In the genomic region with DNA sequence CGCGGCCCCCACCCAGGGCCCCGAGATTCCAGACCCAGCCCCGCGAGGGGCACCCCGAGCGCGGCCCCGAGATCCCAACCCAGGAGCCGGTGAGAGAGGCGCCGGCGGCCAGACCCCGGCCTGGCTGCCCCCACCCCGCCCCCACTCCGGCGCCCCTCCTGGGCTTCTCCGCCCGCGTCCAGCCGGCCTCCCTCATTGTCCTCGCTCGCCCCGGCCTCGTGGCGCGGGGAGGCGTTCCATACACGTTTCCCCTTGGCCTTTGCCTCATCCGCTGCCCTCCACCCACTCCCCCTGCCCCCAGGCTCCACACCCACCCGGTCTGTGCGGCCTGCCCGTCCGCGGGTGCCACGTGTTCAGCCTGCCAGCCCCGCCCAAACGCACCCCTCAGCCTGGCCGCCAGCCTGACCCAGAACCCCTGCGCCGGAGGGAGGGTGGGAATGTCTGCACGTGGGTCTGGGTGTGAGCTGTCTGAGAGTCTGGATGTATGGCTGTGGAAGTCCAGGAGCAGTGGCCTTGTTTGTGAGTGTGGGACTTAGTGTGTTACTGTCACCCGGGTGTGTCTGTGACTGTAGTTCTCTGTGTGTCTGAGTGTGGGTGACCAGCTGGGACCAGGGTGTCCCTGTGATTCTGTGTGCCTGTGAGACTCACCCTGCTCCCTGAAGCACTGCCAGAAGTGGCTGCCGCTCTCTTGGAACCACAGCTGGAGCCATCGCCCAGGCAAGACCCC, we compare ENCODE assay signal across 7 cellular contexts. TPM values are rescaled to one million over a fixed set of nuclear protein-coding genes. Genes with fewer than 3 reads are reported as not detected.
DNase-seq lines count a peak whose midpoint lies in the region; ATAC-seq and TF ChIP-seq lines count a peak whose summit lies in the region.

No MANE protein-coding gene starts in this region.

- H3K27ac Mint-ChIP-seq in activated B cell treated with CpG ODN at 0.5 μM for 24 hours (peak overlapping the region; percentile 43), natural killer cell (peak overlapping the region in 1 of 2 donors; percentile 60)

- H3K27me3 Mint-ChIP-seq in activated B cell treated with CpG ODN at 0.5 μM for 24 hours (no peaks in the 10 kb centered on the region), natural killer cell (ENCODE audit: low read depth in 2 of 2) (no peaks in the 10 kb centered on the region)

- H3K36me3 Mint-ChIP-seq in activated B cell treated with CpG ODN at 0.5 μM for 24 hours (ENCODE audit: low read depth) (peaks cover 23% of the 10 kb centered on the region), natural killer cell (peaks cover 9% of the 10 kb centered on the region)

- TF ChIP-seq CTCF in activated B cell treated with CpG ODN at 0.5 μM for 24 hours (IDR thresholded peaks at IDR 0.05) (no peak), natural killer cell (IDR thresholded peaks at IDR 0.05) (no peak)

- DNase-seq in ELR (ENCODE audit: low read depth) = peak; percentile 79
- peak; percentile 86 for DNase-seq in HuH-7.5 (ENCODE audit: low spot score)
- no peak for DNase-seq in activated B cell treated with CpG ODN at 0.5 μM for 24 hours
- DNase-seq in natural killer cell = no peak

- H3K4me3 Mint-ChIP-seq in activated B cell treated with CpG ODN at 0.5 μM for 24 hours (peak overlapping the region; percentile 84), natural killer cell (peak overlapping the region; percentile 90)

- ATAC-seq in activated B cell treated with CpG ODN at 0.5 μM for 24 hours (ENCODE audit: low read depth) = no peak
- peak; percentile 9 for ATAC-seq in esophagus mucosa
- peak in 1 of 3 donors; percentile 13 for ATAC-seq in natural killer cell
- no peak for ATAC-seq in GM21825 (IDR thresholded peaks at IDR 0.05; ENCODE audit: unreplicated experiment)
- no peak for ATAC-seq in GM18519 (IDR thresholded peaks at IDR 0.05; ENCODE audit: low FRiP score, unreplicated experiment)

- H3K9me3 Mint-ChIP-seq in activated B cell treated with CpG ODN at 0.5 μM for 24 hours (no peaks in the 10 kb centered on the region), natural killer cell (no peaks in the 10 kb centered on the region)

- CTCF ChIA-PET in activated B cell treated with CpG ODN at 0.5 μM for 24 hours (lab: Charles Lee) = no interaction called here

- POLR2A ChIA-PET in activated B cell treated with CpG ODN at 0.5 μM for 24 hours (lab: Charles Lee) = no interaction called here

- H3K4me1 Mint-ChIP-seq in activated B cell treated with CpG ODN at 0.5 μM for 24 hours = peaks cover 45% of the 10 kb centered on the region
- peaks cover 26 to 60% of the 10 kb centered on the region in 2 donors for H3K4me1 Mint-ChIP-seq in natural killer cell

- intact Hi-C loops in activated B cell treated with CpG ODN at 0.5 μM for 24 hours (cut with micrococcal nuclease) = loop anchor here (10.0 kb wide), 4 partner anchors 235 to 1645 kb away; partner anchors contain the start of genes CDC20, DMAP1, FOXJ3 and PPCS
- intact Hi-C loops in natural killer cell (cut with micrococcal nuclease) = no loop called here

RNA-seq across cellular contexts. Expression of gene B4GALT2, which starts 0.7 kb away (rescaled TPM):
- 8.1 and 8.3 TPM in 2 replicates for total RNA-seq in activated B cell treated with CpG ODN at 0.5 μM for 24 hours
- 40.1 TPM for total RNA-seq in esophagus mucosa
- total RNA-seq in natural killer cell = 1 to 10 TPM; 1.5 to 5.5 (median 2.2) TPM

RNA-seq across cellular contexts. Expression of gene ATP6V0B, which starts 4.9 kb away (rescaled TPM):
- total RNA-seq in activated B cell treated with CpG ODN at 0.5 μM for 24 hours (75.5 and 80.9 TPM in 2 replicates), esophagus mucosa (95.7 TPM), natural killer cell (100 to 1,000 TPM in 2 of 3 donors, 10 to 100 TPM in 1; 76.3 to 115 (median 113) TPM)

RNA-seq across cellular contexts. Expression of gene DPH2, which starts 9.9 kb away (rescaled TPM):
- total RNA-seq in activated B cell treated with CpG ODN at 0.5 μM for 24 hours (47.3 and 51.6 TPM in 2 replicates), esophagus mucosa (18.3 TPM), natural killer cell (10 to 100 TPM; 18.2 to 27.3 (median 18.8) TPM)

RNA-seq across cellular contexts. Expression of gene CCDC24, which starts 11.7 kb away (rescaled TPM):
- total RNA-seq in activated B cell treated with CpG ODN at 0.5 μM for 24 hours (8.1 and 15.1 TPM in 2 replicates), esophagus mucosa (4.0 TPM), natural killer cell (1 to 10 TPM; 3.8 to 5.2 (median 3.9) TPM)

RNA-seq across cellular contexts. Expression of gene IPO13, which starts 32.9 kb away (rescaled TPM):
- total RNA-seq in activated B cell treated with CpG ODN at 0.5 μM for 24 hours (18.0 and 24.8 TPM in 2 replicates), esophagus mucosa (21.7 TPM), natural killer cell (10 to 100 TPM; 18.1 to 22.7 (median 18.4) TPM)

Comparison
In these comparisons a context has a peak if more than half of its experiments do, and no peak if none do; other contexts are left out.
1. DNase-seq: peak in ELR (single experiment) and HuH-7.5 (single experiment); none in activated B cell treated with CpG ODN at 0.5 μM for 24 hours (single experiment) and natural killer cell (single experiment).